ENCODE assay signal across 8 cellular contexts in the genomic region with DNA sequence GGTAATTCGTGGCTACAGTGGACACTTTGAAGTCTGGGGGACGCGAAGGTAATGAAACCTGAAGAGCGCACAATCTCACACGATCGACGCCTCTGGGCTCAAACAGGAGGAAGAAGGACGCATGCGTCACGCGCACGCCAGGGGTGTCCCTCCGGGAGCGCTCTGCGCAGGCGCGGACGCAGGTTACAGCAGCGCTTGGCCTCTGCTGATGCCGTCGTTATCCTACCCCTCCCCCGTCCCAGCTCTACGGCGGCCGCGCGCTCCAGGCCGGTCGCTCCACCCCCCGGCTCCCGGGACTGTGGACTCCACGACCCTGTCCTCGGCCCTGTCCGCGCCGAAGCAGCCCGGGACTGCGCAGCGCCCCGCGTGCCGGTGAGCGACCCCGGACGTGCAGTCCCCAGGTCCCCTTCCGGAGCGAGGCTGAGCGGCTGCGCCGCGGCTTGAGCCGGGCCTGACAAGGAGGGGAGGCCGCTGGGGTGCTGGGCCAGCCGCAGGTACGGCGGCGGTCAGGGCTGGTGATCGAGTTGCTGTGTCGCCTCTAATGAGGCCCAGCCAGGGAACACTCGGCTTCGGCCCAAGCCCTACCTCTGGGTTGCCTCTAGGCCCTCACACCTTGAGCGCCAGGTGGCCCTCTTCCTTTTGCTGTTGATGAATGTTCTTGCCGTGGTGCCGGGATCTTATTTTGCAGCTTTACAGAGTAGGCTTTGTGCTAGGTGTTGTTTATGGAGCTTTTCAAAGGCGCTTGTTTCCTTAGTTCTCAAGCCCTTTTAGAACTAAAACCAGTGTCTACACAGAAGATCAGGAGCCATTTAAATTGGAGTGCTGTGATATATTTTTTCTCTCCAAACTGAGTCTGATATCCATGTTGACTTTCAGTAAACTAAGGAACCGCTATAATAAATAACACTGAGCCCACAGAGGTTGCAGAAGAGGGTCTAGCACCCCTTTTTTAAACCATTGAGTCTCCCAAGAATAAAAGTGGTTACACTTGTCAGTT. TPM values are rescaled to one million over a fixed set of nuclear protein-coding genes. Genes with fewer than 3 reads are reported as not detected.
DNase-seq lines count a peak whose midpoint lies in the region; ATAC-seq and TF ChIP-seq lines count a peak whose summit lies in the region.

A gene (plus strand): TSS at position 241 of the 997 bp plus-strand sequence. CDS start 3,517 bp downstream, outside the sequence.

- H3K4me3 ChIP-seq in dorsolateral prefrontal cortex = peak within 1 kb of the TSS; percentile 68 to 100 (median 90)
- peak within 1 kb of the TSS; percentile 72 to 97 (median 91) for H3K4me3 ChIP-seq in liver (ENCODE audit: low read depth in 1 of 3, low read length in 3 of 3)

- H3K4me1 ChIP-seq in liver (ENCODE audit: control insufficient read depth in 4 of 4, insufficient read depth in 4 of 4, low read length in 3 of 4) = peaks cover 0 to 17% (median 8%) of the 10 kb centered on the region in 4 donors

- DNase-seq in CD14-positive monocyte (ENCODE audit: low spot score) (peak; percentile 97), NCI-H748 (lab: John Stamatoyannopoulos, UW; ENCODE audit: unreplicated experiment) (peak; percentile 97), dorsolateral prefrontal cortex (peak; percentile 93 to 97 (median 94))
- DNase-seq in activated CD4-positive, alpha-beta memory T cell treated with anti-CD3 and anti-CD28 coated beads for 36 hours = peak; percentile 98
- peak; percentile 97 for DNase-seq in stimulated activated CD4-positive, alpha-beta T cell treated with anti-CD3 and anti-CD28 coated beads, Interleukin-4, amount 100 ng/mL, for 24 hours

- no peaks in the 10 kb centered on the region for H3K9me3 ChIP-seq in liver (ENCODE audit: control insufficient read depth in 4 of 4, low read length in 3 of 4)

- H3K4me3 Mint-ChIP-seq in CD14-positive monocyte = peak within 1 kb of the TSS; percentile 83 to 99
- peak within 1 kb of the TSS; percentile 97 for H3K4me3 Mint-ChIP-seq in activated CD4-positive, alpha-beta memory T cell treated with anti-CD3 and anti-CD28 coated beads for 36 hours

- POLR2A ChIA-PET in activated CD4-positive, alpha-beta memory T cell treated with anti-CD3 and anti-CD28 coated beads for 36 hours (lab: Charles Lee) = interaction anchor here (0.7 to 1.6 kb wide), 4 partner anchors 10 to 1271 kb away, joined by 4 to 11 read pairs (median 5); a partner anchor contains a TSS

- CTCF ChIA-PET in activated CD4-positive, alpha-beta memory T cell treated with anti-CD3 and anti-CD28 coated beads for 36 hours (lab: Charles Lee) = interaction anchor here (0.5 to 2.0 kb wide), 6 partner anchors 31 to 111 kb away, joined by 3 to 7 read pairs (median 4); no protein-coding TSS in a partner anchor

- peaks cover 19% of the 10 kb centered on the region for H3K4me1 Mint-ChIP-seq in CD14-positive monocyte
- H3K4me1 Mint-ChIP-seq in activated CD4-positive, alpha-beta memory T cell treated with anti-CD3 and anti-CD28 coated beads for 36 hours (ENCODE audit: low read depth) = peaks cover 28% of the 10 kb centered on the region

- H3K27me3 Mint-ChIP-seq in CD14-positive monocyte (ENCODE audit: low read depth in 3 of 3) = peaks cover 13 to 25% (median 20%) of the 10 kb centered on the region in 3 donors
- H3K27me3 Mint-ChIP-seq in activated CD4-positive, alpha-beta memory T cell treated with anti-CD3 and anti-CD28 coated beads for 36 hours = no peaks in the 10 kb centered on the region

- intact Hi-C loops in CD14-positive monocyte (cut with micrococcal nuclease) = loop anchor here in 1 of 2 donors (10.0 kb wide), 1 partner anchor 147 kb away; no protein-coding TSS in a partner anchor
- intact Hi-C loops in activated CD4-positive, alpha-beta memory T cell treated with anti-CD3 and anti-CD28 coated beads for 36 hours (cut with micrococcal nuclease) = loop anchor here (1.0 to 2.0 kb wide), 6 partner anchors 8 to 192 kb away; a partner anchor contains a TSS
- intact Hi-C loops in dorsolateral prefrontal cortex (cut with DNase I) = no loop called here

- peak within 1 kb of the TSS; percentile 87 to 97 (median 94) for H3K27ac Mint-ChIP-seq in CD14-positive monocyte
- H3K27ac Mint-ChIP-seq in activated CD4-positive, alpha-beta memory T cell treated with anti-CD3 and anti-CD28 coated beads for 36 hours = peak within 1 kb of the TSS; percentile 91

- ATAC-seq in GM19372 (IDR thresholded peaks at IDR 0.05; ENCODE audit: low read depth, unreplicated experiment) = peak; percentile 94
- ATAC-seq in HG03558 (IDR thresholded peaks at IDR 0.05; ENCODE audit: extremely low read depth, unreplicated experiment) = peak; percentile 97

- TF ChIP-seq CTCF in CD14-positive monocyte (IDR thresholded peaks at IDR 0.05) = no peak
- peak in 29 of 56 donors; percentile 4 to 51 (median 26) for TF ChIP-seq CTCF in dorsolateral prefrontal cortex (IDR thresholded peaks at IDR 0.05 in 54 of 56, conservative IDR thresholded peaks at IDR 0.05 in 2 of 56; ENCODE audit: low read depth in 1 of 56, partially characterized antibody in 56 of 56)
- TF ChIP-seq CTCF in liver (IDR thresholded peaks at IDR 0.05; ENCODE audit: low read depth, low read length, missing input control) = no peak

- H3K27me3 ChIP-seq in dorsolateral prefrontal cortex (no peaks in the 10 kb centered on the region), liver (ENCODE audit: control insufficient read depth in 4 of 4, insufficient read depth in 4 of 4, low read length in 3 of 4) (no peaks in the 10 kb centered on the region)

- H3K36me3 Mint-ChIP-seq in CD14-positive monocyte = peaks cover 10 to 11% of the 10 kb centered on the region in 2 donors
- peaks cover 4% of the 10 kb centered on the region for H3K36me3 Mint-ChIP-seq in activated CD4-positive, alpha-beta memory T cell treated with anti-CD3 and anti-CD28 coated beads for 36 hours

- H3K36me3 ChIP-seq in liver (ENCODE audit: control insufficient read depth in 4 of 4, insufficient read depth in 3 of 4, low read depth in 1 of 4, low read length in 3 of 4) = peaks cover 0 to 4% (median under 1%) of the 10 kb centered on the region in 4 donors

- peak within 1 kb of the TSS; percentile 64 to 98 (median 91) for H3K27ac ChIP-seq in dorsolateral prefrontal cortex
- peak within 1 kb of the TSS; percentile 98 to 99 for H3K27ac ChIP-seq in liver (ENCODE audit: low read depth in 1 of 2, low read length in 2 of 2)

- WGBS in liver = under 1% methylated on average over 66 of the region's 66 CpGs

- TF ChIP-seq RAD21 in liver (IDR thresholded peaks at IDR 0.05) = peak in 1 of 2 donors; percentile 31

- no peaks in the 10 kb centered on the region for H3K9me3 Mint-ChIP-seq in CD14-positive monocyte
- H3K9me3 Mint-ChIP-seq in activated CD4-positive, alpha-beta memory T cell treated with anti-CD3 and anti-CD28 coated beads for 36 hours = no peaks in the 10 kb centered on the region

- H3K9ac ChIP-seq in liver (ENCODE audit: low read depth in 1 of 2, low read length in 2 of 2) = peak within 1 kb of the TSS; percentile 97 to 98

TF ChIP-seq in liver, 16 proteins besides CTCF, POLR2A, EP300 and RAD21 (continues in another document):
- TF ChIP-seq, protein P1, sequence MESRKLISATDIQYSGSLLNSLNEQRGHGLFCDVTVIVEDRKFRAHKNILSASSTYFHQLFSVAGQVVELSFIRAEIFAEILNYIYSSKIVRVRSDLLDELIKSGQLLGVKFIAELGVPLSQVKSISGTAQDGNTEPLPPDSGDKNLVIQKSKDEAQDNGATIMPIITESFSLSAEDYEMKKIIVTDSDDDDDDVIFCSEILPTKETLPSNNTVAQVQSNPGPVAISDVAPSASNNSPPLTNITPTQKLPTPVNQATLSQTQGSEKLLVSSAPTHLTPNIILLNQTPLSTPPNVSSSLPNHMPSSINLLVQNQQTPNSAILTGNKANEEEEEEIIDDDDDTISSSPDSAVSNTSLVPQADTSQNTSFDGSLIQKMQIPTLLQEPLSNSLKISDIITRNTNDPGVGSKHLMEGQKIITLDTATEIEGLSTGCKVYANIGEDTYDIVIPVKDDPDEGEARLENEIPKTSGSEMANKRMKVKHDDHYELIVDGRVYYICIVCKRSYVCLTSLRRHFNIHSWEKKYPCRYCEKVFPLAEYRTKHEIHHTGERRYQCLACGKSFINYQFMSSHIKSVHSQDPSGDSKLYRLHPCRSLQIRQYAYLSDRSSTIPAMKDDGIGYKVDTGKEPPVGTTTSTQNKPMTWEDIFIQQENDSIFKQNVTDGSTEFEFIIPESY (IDR thresholded peaks at IDR 0.05) = peak; percentile 72
- TF ChIP-seq, protein P2, sequence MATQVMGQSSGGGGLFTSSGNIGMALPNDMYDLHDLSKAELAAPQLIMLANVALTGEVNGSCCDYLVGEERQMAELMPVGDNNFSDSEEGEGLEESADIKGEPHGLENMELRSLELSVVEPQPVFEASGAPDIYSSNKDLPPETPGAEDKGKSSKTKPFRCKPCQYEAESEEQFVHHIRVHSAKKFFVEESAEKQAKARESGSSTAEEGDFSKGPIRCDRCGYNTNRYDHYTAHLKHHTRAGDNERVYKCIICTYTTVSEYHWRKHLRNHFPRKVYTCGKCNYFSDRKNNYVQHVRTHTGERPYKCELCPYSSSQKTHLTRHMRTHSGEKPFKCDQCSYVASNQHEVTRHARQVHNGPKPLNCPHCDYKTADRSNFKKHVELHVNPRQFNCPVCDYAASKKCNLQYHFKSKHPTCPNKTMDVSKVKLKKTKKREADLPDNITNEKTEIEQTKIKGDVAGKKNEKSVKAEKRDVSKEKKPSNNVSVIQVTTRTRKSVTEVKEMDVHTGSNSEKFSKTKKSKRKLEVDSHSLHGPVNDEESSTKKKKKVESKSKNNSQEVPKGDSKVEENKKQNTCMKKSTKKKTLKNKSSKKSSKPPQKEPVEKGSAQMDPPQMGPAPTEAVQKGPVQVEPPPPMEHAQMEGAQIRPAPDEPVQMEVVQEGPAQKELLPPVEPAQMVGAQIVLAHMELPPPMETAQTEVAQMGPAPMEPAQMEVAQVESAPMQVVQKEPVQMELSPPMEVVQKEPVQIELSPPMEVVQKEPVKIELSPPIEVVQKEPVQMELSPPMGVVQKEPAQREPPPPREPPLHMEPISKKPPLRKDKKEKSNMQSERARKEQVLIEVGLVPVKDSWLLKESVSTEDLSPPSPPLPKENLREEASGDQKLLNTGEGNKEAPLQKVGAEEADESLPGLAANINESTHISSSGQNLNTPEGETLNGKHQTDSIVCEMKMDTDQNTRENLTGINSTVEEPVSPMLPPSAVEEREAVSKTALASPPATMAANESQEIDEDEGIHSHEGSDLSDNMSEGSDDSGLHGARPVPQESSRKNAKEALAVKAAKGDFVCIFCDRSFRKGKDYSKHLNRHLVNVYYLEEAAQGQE (IDR thresholded peaks at IDR 0.05) = peak; percentile 88
- TF ChIP-seq FOXA2 (IDR thresholded peaks at IDR 0.05) = no peak
- TF ChIP-seq NR2F2 (IDR thresholded peaks at IDR 0.05) = no peak
- TF ChIP-seq, protein P3, sequence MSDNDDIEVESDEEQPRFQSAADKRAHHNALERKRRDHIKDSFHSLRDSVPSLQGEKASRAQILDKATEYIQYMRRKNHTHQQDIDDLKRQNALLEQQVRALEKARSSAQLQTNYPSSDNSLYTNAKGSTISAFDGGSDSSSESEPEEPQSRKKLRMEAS (IDR thresholded peaks at IDR 0.05) = peak; percentile 96
- TF ChIP-seq JUND (IDR thresholded peaks at IDR 0.05) = no peak

RNA-seq across cellular contexts. Expression of the gene that starts here (rescaled TPM):
- polyA plus RNA-seq in CD14-positive monocyte (10 to 100 TPM; 11.6 to 17.7 TPM), liver (10 to 100 TPM; 18.6 to 19.4 TPM)
- 10 to 100 TPM; 25.5 to 26.2 TPM for total RNA-seq in activated CD4-positive, alpha-beta memory T cell treated with anti-CD3 and anti-CD28 coated beads for 36 hours
- total RNA-seq in dorsolateral prefrontal cortex (10 to 100 TPM; 42.9 to 83.4 (median 64.2) TPM), liver (10 to 100 TPM; 35.1 to 70.2 TPM)

Comparison
In these comparisons a context has a peak if more than half of its experiments do, and no peak if none do; other contexts are left out.
1. Peak in every context shown above with its lines: DNase-seq, ATAC-seq, H3K4me3 ChIP-seq and H3K27ac ChIP-seq.
2. CTCF ChIP-seq: peak in dorsolateral prefrontal cortex (29 of 56); none in CD14-positive monocyte (single experiment) and liver (single experiment).